Comparison of ENCODE assay signal across 27 cellular contexts in genomic region chr3:134425943-134426342, GRCh38. TPM values are rescaled to one million over a fixed set of nuclear protein-coding genes. Genes with fewer than 3 reads are reported as not detected.
"Had no signal": no experiment of that assay in that cellular context is flagged by ENCODE, and none has a peak within 500 bp of the region (broad histone marks: within the 10 kb centered on the region; RNA-seq: fewer than 3 reads in every experiment).

No MANE protein-coding gene starts in this region.

- FAIRE-seq: bronchial epithelial cell had no signal

- H3K9me3 Mint-ChIP-seq: activated naive CD8-positive, alpha-beta T cell treated with anti-CD3 and anti-CD28 coated beads, Interleukin-2, amount 10 ng/mL, durations not matched to agents 7 days and 5 days; T-helper 1 cell treated with Interleukin-12 subunit alpha and Interleukin-12 subunit beta and Interleukin-4 antibody, amounts not matched to agents 30 μg/mL and 1 μg/mL, for 36 hours had no signal

- H3K27ac Mint-ChIP-seq: activated CD8-positive, alpha-beta T cell treated with anti-CD3 and anti-CD28 coated beads, Interleukin-2, amount 10 ng/mL, durations not matched to agents 7 days and 5 days; activated naive CD8-positive, alpha-beta T cell treated with anti-CD3 and anti-CD28 coated beads, Interleukin-2, amount 10 ng/mL, durations not matched to agents 7 days and 5 days; T-helper 1 cell treated with Interleukin-12 subunit alpha and Interleukin-12 subunit beta and Interleukin-4 antibody, amounts not matched to agents 30 μg/mL and 1 μg/mL, for 36 hours had no signal

- H3K36me3 ChIP-seq: adrenal gland, SJCRH30 had no signal

- H3K4me3 Mint-ChIP-seq: activated CD8-positive, alpha-beta T cell treated with anti-CD3 and anti-CD28 coated beads, Interleukin-2, amount 10 ng/mL, durations not matched to agents 7 days and 5 days; activated naive CD8-positive, alpha-beta T cell treated with anti-CD3 and anti-CD28 coated beads, Interleukin-2, amount 10 ng/mL, durations not matched to agents 7 days and 5 days; T-helper 1 cell treated with Interleukin-12 subunit alpha and Interleukin-12 subunit beta and Interleukin-4 antibody, amounts not matched to agents 30 μg/mL and 1 μg/mL, for 36 hours had no signal

- H3K4me3 ChIP-seq: adrenal gland, SJCRH30 had no signal

- H3K27me3 ChIP-seq: adrenal gland, SJCRH30 had no signal

- H3K27ac ChIP-seq: adrenal gland, SJCRH30 had no signal

- DNase-seq: activated CD4-positive, alpha-beta T cell treated with anti-CD3 and anti-CD28 coated beads for 48 hours; activated CD4-positive, alpha-beta T cell treated with anti-CD3 and anti-CD28 coated beads, Interleukin-2, amount 50 U/mL, for 4 hours; activated CD4-positive, CD25-positive, alpha-beta regulatory T cell treated with anti-CD3 and anti-CD28 coated beads, Interleukin-2, amount 50 U/mL, for 72 hours; activated CD8-positive, alpha-beta memory T cell treated with anti-CD3 and anti-CD28 coated beads, Interleukin-2, amount 50 U/mL, for 48 hours; activated CD8-positive, alpha-beta T cell treated with anti-CD3 and anti-CD28 coated beads, Interleukin-2, amount 10 ng/mL, durations not matched to agents 7 days and 5 days; activated naive CD4-positive, alpha-beta T cell treated with anti-CD3 and anti-CD28 coated beads, Interleukin-2, amount 50 U/mL, for 16 hours; activated naive CD8-positive, alpha-beta T cell treated with anti-CD3 and anti-CD28 coated beads, Interleukin-2, amount 10 ng/mL, durations not matched to agents 7 days and 5 days; activated T-cell treated with anti-CD3 and anti-CD28 coated beads, Interleukin-2, amount 50 U/mL, for 1 hour; adrenal gland; anterior cingulate cortex; central memory CD4-positive, alpha-beta T cell; NCI-H1092; NCI-H1417 treated with DMSO at 0.1 percent for 48 hours; NCI-H1694; NCI-H2029; NCI-H2107; NCI-H2171 treated with DMSO at 0.1 percent for 48 hours; NCI-H345; NCI-H510A; NCI-H69; NK-92 treated with Interleukin-12 subunit alpha and Interleukin-12 subunit beta, amount 100 ng/mL, for 24 hours; OCI-M1; Right ventricle myocardium superior; RPMI8226; SJCRH30 had no signal

- H3K36me3 Mint-ChIP-seq: activated naive CD8-positive, alpha-beta T cell treated with anti-CD3 and anti-CD28 coated beads, Interleukin-2, amount 10 ng/mL, durations not matched to agents 7 days and 5 days had no signal

- H3K4me1 Mint-ChIP-seq: activated naive CD8-positive, alpha-beta T cell treated with anti-CD3 and anti-CD28 coated beads, Interleukin-2, amount 10 ng/mL, durations not matched to agents 7 days and 5 days had no signal

- H3K9me3 ChIP-seq: adrenal gland, SJCRH30 had no signal

- ATAC-seq: activated CD8-positive, alpha-beta T cell treated with anti-CD3 and anti-CD28 coated beads, Interleukin-2, amount 10 ng/mL, durations not matched to agents 7 days and 5 days had no signal

RNA-seq across cellular contexts. Expression of gene AMOTL2, which starts 51.7 kb away (rescaled TPM):
- total RNA-seq: activated CD8-positive, alpha-beta T cell treated with anti-CD3 and anti-CD28 coated beads, Interleukin-2, amount 10 ng/mL, durations not matched to agents 7 days and 5 days; activated naive CD8-positive, alpha-beta T cell treated with anti-CD3 and anti-CD28 coated beads, Interleukin-2, amount 10 ng/mL, durations not matched to agents 7 days and 5 days had no signal
